ENCODE assay signal across 1 cellular context in genomic region chr7:103469095-103469948, GRCh38.
A peak's percentile ranks its signal among the peaks of the same experiment; 100 is the strongest.
TF ChIP-seq lines count a peak whose summit lies in the region.

No MANE protein-coding gene starts in this region.

TF ChIP-seq in SK-N-SH treated with all-trans-retinoic acid at 6 μM for 48 hours, 23 proteins besides CTCF, POLR2A, EP300 and RAD21 (continued from another document):
- TF ChIP-seq TSHZ2 (CRISPR knock-in tag; IDR thresholded peaks at IDR 0.05) (no peak), SNAI2 (CRISPR knock-in tag; IDR thresholded peaks at IDR 0.05) (peak; percentile 73; the same call in 1 of the 2 replicates), TCF4 (CRISPR knock-in tag; IDR thresholded peaks at IDR 0.05; ENCODE audit: borderline replicate concordance) (peak; percentile 86; the same call in 1 of the 2 replicates), GLIS3 (CRISPR knock-in tag; IDR thresholded peaks at IDR 0.05) (no peak), ZFP3 (CRISPR knock-in tag; IDR thresholded peaks at IDR 0.05) (peak; percentile 68; the same call in 1 of the 2 replicates), ZNF8 (CRISPR knock-in tag; IDR thresholded peaks at IDR 0.05) (peak; percentile 47), CSRNP3 (CRISPR knock-in tag; IDR thresholded peaks at IDR 0.05) (no peak), ZC3H10 (CRISPR knock-in tag; IDR thresholded peaks at IDR 0.05) (no peak)
